In genomic region chr17:45719335-45720071, GRCh38 we compare ENCODE assay signal across 9 cellular contexts.
DNase-seq lines count a peak whose midpoint lies in the region; ATAC-seq and TF ChIP-seq lines count a peak whose summit lies in the region.
"Had no signal": no experiment of that assay in that cellular context is flagged by ENCODE, and none has a peak within 500 bp of the region (broad histone marks: within the 10 kb centered on the region; RNA-seq: fewer than 3 reads in every experiment).

No MANE protein-coding gene starts in this region.

- DNase-seq in NCI-H82 (lab: John Stamatoyannopoulos, UW) (peak; percentile 71), NCI-H82 treated with DMSO at 0.1 percent for 48 hours (lab: John Stamatoyannopoulos, UW; ENCODE audit: unreplicated experiment) (no peak), NCI-H460 (ENCODE audit: extremely low read depth, low read depth) (peak; percentile 13), gastrocnemius medialis (peak; percentile 41 to 60), stomach (no peak)
- DNase-seq: CD4-positive, CD25-positive, alpha-beta regulatory T cell had no signal

- H3K4me3 ChIP-seq in gastrocnemius medialis (no peak overlapping the region), stomach (no peak overlapping the region)

- intact Hi-C loops in gastrocnemius medialis (cut with DNase I; ENCODE audit: low total_unique reads): loop anchor here (10.0 kb wide), 1 partner anchor 115 kb away; no protein-coding TSS in a partner anchor
- intact Hi-C loops in stomach (cut with DNase I; ENCODE audit: low total_unique reads): no loop called here

- peaks cover 0 to 10% (median 7%) of the 10 kb centered on the region in 3 donors for H3K27me3 ChIP-seq in gastrocnemius medialis
- H3K27me3 ChIP-seq in stomach: peaks cover 0 to 76% (median 28%) of the 10 kb centered on the region in 3 donors

- 45 to 73% (median 65%) methylated on average over 3 of the region's 3 CpGs for WGBS in stomach, 5 donors

- H3K27ac ChIP-seq in gastrocnemius medialis (no peak overlapping the region), stomach (no peak overlapping the region)

- in situ Hi-C loops in gastrocnemius medialis (cut with MboI; ENCODE audit: low sequenced_read_pairs in 4 of 4): no loop called here

- ATAC-seq in esophagus mucosa (peak; percentile 71), gastrocnemius medialis (peak; percentile 97 to 98), HG02973 (IDR thresholded peaks at IDR 0.05; ENCODE audit: unreplicated experiment) (no peak), HG02981 (IDR thresholded peaks at IDR 0.05; ENCODE audit: unreplicated experiment) (no peak)

- H3K36me3 ChIP-seq in gastrocnemius medialis (no peaks in the 10 kb centered on the region), stomach (no peaks in the 10 kb centered on the region)

- no peaks in the 10 kb centered on the region for H3K9me3 ChIP-seq in gastrocnemius medialis
- H3K9me3 ChIP-seq in stomach: peaks cover 0 to 7% (median 3%) of the 10 kb centered on the region in 4 donors

- TF ChIP-seq CTCF in gastrocnemius medialis (IDR thresholded peaks at IDR 0.05 in 4 of 5, conservative IDR thresholded peaks at IDR 0.05 in 1 of 5) (peak; percentile 51 to 65 (median 54)), stomach (IDR thresholded peaks at IDR 0.05) (no peak)

- TF ChIP-seq EP300 in stomach (IDR thresholded peaks at IDR 0.05): no peak

- TF ChIP-seq POLR2A in gastrocnemius medialis (IDR thresholded peaks at IDR 0.05): no peak
- TF ChIP-seq POLR2A in stomach (IDR thresholded peaks at IDR 0.05): no peak

- H3K4me1 ChIP-seq in gastrocnemius medialis: peaks cover 0 to 3% of the 10 kb centered on the region in 2 donors
- H3K4me1 ChIP-seq in stomach: no peaks in the 10 kb centered on the region

Comparison
In these comparisons a context has a peak if more than half of its experiments do, and no peak if none do; other contexts are left out.
1. DNase-seq: peak in NCI-H82 (single experiment), NCI-H460 (single experiment) and gastrocnemius medialis (2 of 2); none in NCI-H82 treated with DMSO at 0.1 percent for 48 hours (single experiment) and stomach (single experiment).
2. ATAC-seq: peak in esophagus mucosa (single experiment) and gastrocnemius medialis (2 of 2); none in HG02973 (single experiment) and HG02981 (single experiment).
3. CTCF ChIP-seq: peak in gastrocnemius medialis (5 of 5); none in stomach (0 of 7).